ENCODE assay signal across 9 cellular contexts in genomic region chr6:44062771-44063560, GRCh38.
DNase-seq lines count a peak whose midpoint lies in the region; ATAC-seq, FAIRE-seq and TF ChIP-seq lines count a peak whose summit lies in the region.
"Had no signal": no experiment of that assay in that cellular context is flagged by ENCODE, and none has a peak within 500 bp of the region (broad histone marks: within the 10 kb centered on the region; RNA-seq: fewer than 3 reads in every experiment).

No MANE protein-coding gene starts in this region.

- no peak overlapping the region for H3K27ac ChIP-seq in CD4-positive, alpha-beta memory T cell (ENCODE audit: low read depth, low read length)

- no peak overlapping the region for H3K27ac Mint-ChIP-seq in CD4-positive, alpha-beta memory T cell

- no peaks in the 10 kb centered on the region for H3K36me3 ChIP-seq in CD4-positive, alpha-beta memory T cell (ENCODE audit: insufficient read depth, low read length)

- peaks cover 0 to 4% (median 0%) of the 10 kb centered on the region in 4 donors for H3K4me1 Mint-ChIP-seq in CD4-positive, alpha-beta memory T cell

- no peak for FAIRE-seq in urothelium cell line (lab: Jason Lieb, UNC)
- FAIRE-seq: astrocyte had no signal

- H3K36me3 Mint-ChIP-seq in CD4-positive, alpha-beta memory T cell, result no peaks in the 10 kb centered on the region

- no peaks in the 10 kb centered on the region for H3K4me1 ChIP-seq in CD4-positive, alpha-beta memory T cell (ENCODE audit: insufficient read depth, low read length)

- H3K27me3 Mint-ChIP-seq in CD4-positive, alpha-beta memory T cell, result peaks cover 4 to 9% of the 10 kb centered on the region in 2 donors

- DNase-seq in GM10248 (ENCODE audit: extremely low spot score) (no peak), RPMI8226 (peak; percentile 47), retinal pigment epithelial cell (ENCODE audit: low read depth) (no peak), EL (no peak), urothelium cell line (ENCODE audit: low spot score) (no peak), NOMO-1 (lab: John Stamatoyannopoulos, UW; ENCODE audit: unreplicated experiment in 2 of 2) (no peak)
- DNase-seq in CD4-positive, alpha-beta memory T cell, result no peak

- CTCF ChIA-PET in GM10248 (lab: Yijun Ruan, JAX), result interaction anchor here (0.7 to 5.0 kb wide), 13 partner anchors 10 to 397 kb away, joined by 3 to 57 read pairs (median 5); partner anchors contain the start of gene VEGFA
- CTCF ChIA-PET in CD4-positive, alpha-beta memory T cell (lab: Charles Lee; ENCODE audit: partially characterized antibody), result interaction anchor here (1.0 to 2.9 kb wide), 4 partner anchors 11 to 294 kb away, joined by 3 to 16 read pairs (median 4); no protein-coding TSS in a partner anchor

- H3K9me3 ChIP-seq in CD4-positive, alpha-beta memory T cell (ENCODE audit: control insufficient read depth in 1 of 2, low read length in 2 of 2), result no peaks in the 10 kb centered on the region

- ATAC-seq in esophagus mucosa, result peak; percentile 58

- no peak overlapping the region for H3K4me3 Mint-ChIP-seq in CD4-positive, alpha-beta memory T cell

- H3K9me3 Mint-ChIP-seq in CD4-positive, alpha-beta memory T cell, result peaks cover 0 to 12% (median 6%) of the 10 kb centered on the region in 8 donors

- TF ChIP-seq CTCF in GM10248 (IDR thresholded peaks at IDR 0.05; ENCODE audit: control extremely low read depth, extremely low read depth, low read depth, missing control alignments) (peak; percentile 57), retinal pigment epithelial cell (conservative IDR thresholded peaks at IDR 0.05; ENCODE audit: low read depth, low read length) (peak; percentile 57)

- POLR2A ChIA-PET in GM10248 (lab: Yijun Ruan, JAX), result no interaction called here
- POLR2A ChIA-PET in CD4-positive, alpha-beta memory T cell (lab: Charles Lee; ENCODE audit: partially characterized antibody), result no interaction called here

- no peak overlapping the region for H3K4me3 ChIP-seq in retinal pigment epithelial cell (ENCODE audit: low read length)
- no peak overlapping the region for H3K4me3 ChIP-seq in CD4-positive, alpha-beta memory T cell (ENCODE audit: low read length in 2 of 2)

- H3K27me3 ChIP-seq in CD4-positive, alpha-beta memory T cell (ENCODE audit: insufficient read depth, low read length), result no peaks in the 10 kb centered on the region

- intact Hi-C loops in CD4-positive, alpha-beta memory T cell (cut with micrococcal nuclease), result no loop called here
